In genomic region chr3:143209715-143210059, GRCh38 we compare ENCODE assay signal across 12 cellular contexts.
"Had no signal": no experiment of that assay in that cellular context is flagged by ENCODE, and none has a peak within 500 bp of the region (broad histone marks: within the 10 kb centered on the region; RNA-seq: fewer than 3 reads in every experiment).

No MANE protein-coding gene starts in this region.

- FAIRE-seq: islet of Langerhans had no signal

- DNase-seq: activated effector memory CD4-positive, alpha-beta T cell treated with anti-CD3 and anti-CD28 coated beads, Interleukin-2, amount 50 U/mL, for 16 hours; activated T-cell treated with anti-CD3 and anti-CD28 coated beads, Interleukin-2, amount 50 U/mL, for 1 hour; amniotic stem cell; dorsolateral prefrontal cortex; foreskin melanocyte; head of caudate nucleus; stimulated activated CD4-positive, alpha-beta T cell treated with anti-CD3 and anti-CD28 coated beads, Interleukin-12 subunit alpha, Interleukin-12 subunit beta, amount 100 ng/mL, for 4 hours; stimulated activated naive CD4-positive, alpha-beta T cell; substantia nigra had no signal

- ATAC-seq: activated naive CD4-positive, alpha-beta T cell treated with anti-CD3 and anti-CD28 coated beads, Interleukin-2, amount 50 U/mL, for 72 hours; left lobe of liver had no signal
